In genomic region chr19:55174425-55175116, GRCh38 we compare ENCODE assay signal across 11 cellular contexts. TPM values are rescaled to one million over a fixed set of nuclear protein-coding genes. Genes with fewer than 3 reads are reported as not detected.
A peak's percentile ranks its signal among the peaks of the same experiment; 100 is the strongest.
DNase-seq lines count a peak whose midpoint lies in the region; ATAC-seq and TF ChIP-seq lines count a peak whose summit lies in the region.
"Had no signal": no experiment of that assay in that cellular context is flagged by ENCODE, and none has a peak within 500 bp of the region (broad histone marks: within the 10 kb centered on the region; RNA-seq: fewer than 3 reads in every experiment).

No MANE protein-coding gene starts in this region.

- no peak for DNase-seq in T-helper 2 cell treated with Interferon-gamma antibody and Interleukin-4, amounts not matched to agents 5 μg/mL and 100 μg/mL, for 36 hours (ENCODE audit: low spot score)
- DNase-seq in T-helper 2 cell = no peak
- DNase-seq in activated CD8-positive, alpha-beta T cell treated with anti-CD3 and anti-CD28 coated beads, Interleukin-2, amount 10 ng/mL, durations not matched to agents 7 days and 5 days = no peak
- no peak for DNase-seq in memory B cell (ENCODE audit: low spot score in 2 of 2)
- DNase-seq in cerebellum (ENCODE audit: low spot score) = no peak
- no peak for DNase-seq in GM13976 (ENCODE audit: low spot score)
- no peak for DNase-seq in iPS-NIHi11 (ENCODE audit: low spot score)
- DNase-seq: gastrocnemius medialis, left lung, NCI-H1092 treated with DMSO at 0.1 percent for 48 hours had no signal

- no peaks in the 10 kb centered on the region for H3K36me3 ChIP-seq in ES-I3 (ENCODE audit: insufficient read depth, low read length)
- H3K36me3 ChIP-seq: gastrocnemius medialis, left lung had no signal

- TF ChIP-seq CTCF in GM13976 (IDR thresholded peaks at IDR 0.05; ENCODE audit: borderline replicate concordance, control extremely low read depth, extremely low read depth, insufficient read depth, missing control alignments) = no peak

- peak overlapping the region; percentile 73 for H3K4me3 Mint-ChIP-seq in T-helper 2 cell treated with Interferon-gamma antibody and Interleukin-4, amounts not matched to agents 5 μg/mL and 100 μg/mL, for 36 hours
- H3K4me3 Mint-ChIP-seq in activated CD8-positive, alpha-beta T cell treated with anti-CD3 and anti-CD28 coated beads, Interleukin-2, amount 10 ng/mL, durations not matched to agents 7 days and 5 days = peak overlapping the region; percentile 63
- H3K4me3 Mint-ChIP-seq in memory B cell = peak overlapping the region; percentile 43

- H3K27me3 Mint-ChIP-seq in T-helper 2 cell treated with Interferon-gamma antibody and Interleukin-4, amounts not matched to agents 5 μg/mL and 100 μg/mL, for 36 hours (ENCODE audit: low read depth) = peaks cover 68% of the 10 kb centered on the region
- peaks cover 55% of the 10 kb centered on the region for H3K27me3 Mint-ChIP-seq in activated CD8-positive, alpha-beta T cell treated with anti-CD3 and anti-CD28 coated beads, Interleukin-2, amount 10 ng/mL, durations not matched to agents 7 days and 5 days (ENCODE audit: low read depth)
- H3K27me3 Mint-ChIP-seq in memory B cell = peaks cover 48% of the 10 kb centered on the region

- POLR2A ChIA-PET in activated CD8-positive, alpha-beta T cell treated with anti-CD3 and anti-CD28 coated beads, Interleukin-2, amount 10 ng/mL, durations not matched to agents 7 days and 5 days (lab: Charles Lee) = interaction anchor here (0.6 kb wide), 1 partner anchor 231 kb away, joined by 3 read pairs; no protein-coding TSS in a partner anchor

- no peaks in the 10 kb centered on the region for H3K36me3 Mint-ChIP-seq in T-helper 2 cell treated with Interferon-gamma antibody and Interleukin-4, amounts not matched to agents 5 μg/mL and 100 μg/mL, for 36 hours (ENCODE audit: low read depth)
- no peaks in the 10 kb centered on the region for H3K36me3 Mint-ChIP-seq in activated CD8-positive, alpha-beta T cell treated with anti-CD3 and anti-CD28 coated beads, Interleukin-2, amount 10 ng/mL, durations not matched to agents 7 days and 5 days (ENCODE audit: low read depth)
- peaks cover 3% of the 10 kb centered on the region for H3K36me3 Mint-ChIP-seq in memory B cell

- in situ Hi-C loops in GM13976 (cut with MboI; ENCODE audit: low sequenced_read_pairs, unreplicated experiment) = no loop called here

- ATAC-seq in activated CD8-positive, alpha-beta T cell treated with anti-CD3 and anti-CD28 coated beads, Interleukin-2, amount 10 ng/mL, durations not matched to agents 7 days and 5 days = no peak
- ATAC-seq in memory B cell (ENCODE audit: low read depth) = no peak

- peaks cover 6% of the 10 kb centered on the region for H3K4me1 ChIP-seq in ES-I3 (ENCODE audit: insufficient read depth, low read length)

- peak overlapping the region; percentile 45; the same call in 1 of the 2 replicates for H3K9ac ChIP-seq in ES-I3 (ENCODE audit: low read depth, low read length)

- CTCF ChIA-PET in activated CD8-positive, alpha-beta T cell treated with anti-CD3 and anti-CD28 coated beads, Interleukin-2, amount 10 ng/mL, durations not matched to agents 7 days and 5 days (lab: Charles Lee) = interaction anchor here (0.7 to 1.8 kb wide), 4 partner anchors 9 to 293 kb away, joined by 3 to 7 read pairs (median 4); partner anchors contain the start of genes DNAAF3 and TMEM238

- no peaks in the 10 kb centered on the region for H3K9me3 Mint-ChIP-seq in T-helper 2 cell treated with Interferon-gamma antibody and Interleukin-4, amounts not matched to agents 5 μg/mL and 100 μg/mL, for 36 hours
- H3K9me3 Mint-ChIP-seq in activated CD8-positive, alpha-beta T cell treated with anti-CD3 and anti-CD28 coated beads, Interleukin-2, amount 10 ng/mL, durations not matched to agents 7 days and 5 days (ENCODE audit: insufficient read depth) = peaks cover 3% of the 10 kb centered on the region
- no peaks in the 10 kb centered on the region for H3K9me3 Mint-ChIP-seq in memory B cell

- no peak overlapping the region for H3K27ac Mint-ChIP-seq in T-helper 2 cell treated with Interferon-gamma antibody and Interleukin-4, amounts not matched to agents 5 μg/mL and 100 μg/mL, for 36 hours
- H3K27ac Mint-ChIP-seq in activated CD8-positive, alpha-beta T cell treated with anti-CD3 and anti-CD28 coated beads, Interleukin-2, amount 10 ng/mL, durations not matched to agents 7 days and 5 days = no peak overlapping the region
- H3K27ac Mint-ChIP-seq in memory B cell = no peak overlapping the region

- no peaks in the 10 kb centered on the region for H3K9me3 ChIP-seq in ES-I3 (ENCODE audit: control insufficient read depth, insufficient read depth, low read length)
- H3K9me3 ChIP-seq: gastrocnemius medialis, left lung had no signal

- peaks cover 15% of the 10 kb centered on the region for H3K4me1 Mint-ChIP-seq in T-helper 2 cell treated with Interferon-gamma antibody and Interleukin-4, amounts not matched to agents 5 μg/mL and 100 μg/mL, for 36 hours (ENCODE audit: low read depth)
- H3K4me1 Mint-ChIP-seq in activated CD8-positive, alpha-beta T cell treated with anti-CD3 and anti-CD28 coated beads, Interleukin-2, amount 10 ng/mL, durations not matched to agents 7 days and 5 days (ENCODE audit: low read depth) = peaks cover 41% of the 10 kb centered on the region
- peaks cover 15% of the 10 kb centered on the region for H3K4me1 Mint-ChIP-seq in memory B cell

RNA-seq across cellular contexts. Expression of gene SYT5, which starts 5.5 kb away (rescaled TPM):
- total RNA-seq in activated CD8-positive, alpha-beta T cell treated with anti-CD3 and anti-CD28 coated beads, Interleukin-2, amount 10 ng/mL, durations not matched to agents 7 days and 5 days = 1 to 10 TPM in 1 of 2 experiments, under 1 TPM in 1; 0.47 to 1.3 TPM
- 15.6 TPM for total RNA-seq in cerebellum
- total RNA-seq: gastrocnemius medialis, left lung had no signal

RNA-seq across cellular contexts. Expression of gene DNAAF3, which starts 8.2 kb away (rescaled TPM):
- under 1 TPM; 0.21 to 0.23 TPM for total RNA-seq in activated CD8-positive, alpha-beta T cell treated with anti-CD3 and anti-CD28 coated beads, Interleukin-2, amount 10 ng/mL, durations not matched to agents 7 days and 5 days
- 2.0 TPM for total RNA-seq in cerebellum

RNA-seq across cellular contexts. Expression of gene TNNI3, which starts 17.0 kb away (rescaled TPM):
- total RNA-seq in activated CD8-positive, alpha-beta T cell treated with anti-CD3 and anti-CD28 coated beads, Interleukin-2, amount 10 ng/mL, durations not matched to agents 7 days and 5 days = not detected
- 0.36 TPM for total RNA-seq in cerebellum

RNA-seq across cellular contexts. Expression of gene TNNT1, which starts 25.6 kb away (rescaled TPM):
- not detected for total RNA-seq in activated CD8-positive, alpha-beta T cell treated with anti-CD3 and anti-CD28 coated beads, Interleukin-2, amount 10 ng/mL, durations not matched to agents 7 days and 5 days
- total RNA-seq in cerebellum = 1.00 TPM

RNA-seq across cellular contexts. Expression of gene PTPRH, which starts 34.7 kb away (rescaled TPM):
- total RNA-seq in activated CD8-positive, alpha-beta T cell treated with anti-CD3 and anti-CD28 coated beads, Interleukin-2, amount 10 ng/mL, durations not matched to agents 7 days and 5 days = not detected
- total RNA-seq in cerebellum = 0.73 TPM
